In genomic region chr1:6961905-6962304, GRCh38 we compare ENCODE assay signal across 15 cellular contexts.
DNase-seq lines count a peak whose midpoint lies in the region; ATAC-seq, FAIRE-seq and TF ChIP-seq lines count a peak whose summit lies in the region.
"Had no signal": no experiment of that assay in that cellular context is flagged by ENCODE, and none has a peak within 500 bp of the region (broad histone marks: within the 10 kb centered on the region; RNA-seq: fewer than 3 reads in every experiment).

No MANE protein-coding gene starts in this region.

- TF ChIP-seq CTCF in astrocyte (IDR thresholded peaks at IDR 0.05; ENCODE audit: insufficient read depth, low read depth, low read length) (no peak), breast epithelium (IDR thresholded peaks at IDR 0.05) (no peak)

- H3K9ac ChIP-seq in astrocyte (ENCODE audit: low read length) (no peak overlapping the region), iPS-18a (ENCODE audit: low read length) (peak overlapping the region; percentile 31)

- peaks cover 6% of the 10 kb centered on the region for H3K4me1 ChIP-seq in astrocyte (ENCODE audit: insufficient read depth, low read length)
- peaks cover 10% of the 10 kb centered on the region for H3K4me1 ChIP-seq in iPS-18a (ENCODE audit: control insufficient read depth, low read depth, low read length)
- peaks cover 0 to 4% of the 10 kb centered on the region in 2 donors for H3K4me1 ChIP-seq in breast epithelium

- H3K4me3 Mint-ChIP-seq in activated CD4-positive, alpha-beta T cell treated with anti-CD3 and anti-CD28 coated beads for 36 hours = peak overlapping the region; percentile 20
- H3K4me3 Mint-ChIP-seq in activated CD4-positive, alpha-beta T cell treated with anti-CD3 and anti-CD28 coated beads, Interleukin-2, amount 10 ng/mL, durations not matched to agents 24 days and 14 days = no peak overlapping the region
- H3K4me3 Mint-ChIP-seq in astrocyte (ENCODE audit: unreplicated experiment) = peak overlapping the region; percentile 64
- H3K4me3 Mint-ChIP-seq in stimulated activated effector memory CD8-positive, alpha-beta T cell treated with anti-CD3 and anti-CD28 coated beads, Interleukin-12 subunit alpha, Interleukin-12 subunit beta, amount 100 ng/mL, for 72 hours = peak overlapping the region; percentile 67

- FAIRE-seq in astrocyte (lab: Jason Lieb, UNC) = no peak
- FAIRE-seq: endothelial cell of umbilical vein had no signal

- H3K4me3 ChIP-seq in astrocyte (ENCODE audit: insufficient read depth, low read depth, low read length) (no peak overlapping the region), iPS-18a (ENCODE audit: low read length) (peak overlapping the region; percentile 81), breast epithelium (no peak overlapping the region)
- H3K4me3 ChIP-seq: body of pancreas, mucosa of descending colon, tibial artery had no signal

- H3K9me3 Mint-ChIP-seq in activated CD4-positive, alpha-beta T cell treated with anti-CD3 and anti-CD28 coated beads for 36 hours (ENCODE audit: low read depth) = no peaks in the 10 kb centered on the region
- no peaks in the 10 kb centered on the region for H3K9me3 Mint-ChIP-seq in activated CD4-positive, alpha-beta T cell treated with anti-CD3 and anti-CD28 coated beads, Interleukin-2, amount 10 ng/mL, durations not matched to agents 24 days and 14 days
- H3K9me3 Mint-ChIP-seq in astrocyte (ENCODE audit: unreplicated experiment) = no peaks in the 10 kb centered on the region
- no peaks in the 10 kb centered on the region for H3K9me3 Mint-ChIP-seq in stimulated activated effector memory CD8-positive, alpha-beta T cell treated with anti-CD3 and anti-CD28 coated beads, Interleukin-12 subunit alpha, Interleukin-12 subunit beta, amount 100 ng/mL, for 72 hours

- no peaks in the 10 kb centered on the region for H3K79me2 ChIP-seq in astrocyte (ENCODE audit: insufficient read depth, low read length)

- no peak overlapping the region for H3K4me2 ChIP-seq in astrocyte (ENCODE audit: low read length)

- H4K20me1 ChIP-seq in astrocyte (ENCODE audit: insufficient read depth, low read length) = no peaks in the 10 kb centered on the region

- H3K9me3 ChIP-seq in astrocyte (ENCODE audit: insufficient read depth, low read depth, low read length) (peaks cover 2% of the 10 kb centered on the region), iPS-18a (ENCODE audit: control insufficient read depth, low read depth, low read length) (no peaks in the 10 kb centered on the region), breast epithelium (no peaks in the 10 kb centered on the region)
- H3K9me3 ChIP-seq: body of pancreas, mucosa of descending colon, tibial artery had no signal

- intact Hi-C loops in activated CD4-positive, alpha-beta T cell treated with anti-CD3 and anti-CD28 coated beads for 36 hours (cut with DNase I, micrococcal nuclease) = loop anchor here in 1 of 2 experiments (1.0 to 10.0 kb wide), 8 partner anchors 110 to 967 kb away; partner anchors contain the start of genes DNAJC11, ICMT, KLHL21 and NPHP4
- intact Hi-C loops in activated CD4-positive, alpha-beta T cell treated with anti-CD3 and anti-CD28 coated beads, Interleukin-2, amount 10 ng/mL, durations not matched to agents 24 days and 14 days (cut with micrococcal nuclease) = no loop called here
- intact Hi-C loops in breast epithelium (cut with DNase I; ENCODE audit: low total_unique reads) = no loop called here

- H3K4me1 Mint-ChIP-seq in activated CD4-positive, alpha-beta T cell treated with anti-CD3 and anti-CD28 coated beads for 36 hours = peaks cover 14% of the 10 kb centered on the region
- peaks cover 12% of the 10 kb centered on the region for H3K4me1 Mint-ChIP-seq in activated CD4-positive, alpha-beta T cell treated with anti-CD3 and anti-CD28 coated beads, Interleukin-2, amount 10 ng/mL, durations not matched to agents 24 days and 14 days
- H3K4me1 Mint-ChIP-seq in astrocyte (ENCODE audit: low read depth, unreplicated experiment) = no peaks in the 10 kb centered on the region
- H3K4me1 Mint-ChIP-seq in stimulated activated effector memory CD8-positive, alpha-beta T cell treated with anti-CD3 and anti-CD28 coated beads, Interleukin-12 subunit alpha, Interleukin-12 subunit beta, amount 100 ng/mL, for 72 hours = peaks cover 11% of the 10 kb centered on the region

- CTCF ChIA-PET in activated CD4-positive, alpha-beta T cell treated with anti-CD3 and anti-CD28 coated beads for 36 hours (lab: Charles Lee) = interaction anchor here (0.6 kb wide), 1 partner anchor 72 kb away, joined by 4 read pairs; no protein-coding TSS in a partner anchor

- no peak overlapping the region for H3K27ac ChIP-seq in astrocyte (ENCODE audit: low read depth, low read length)
- no peak overlapping the region for H3K27ac ChIP-seq in iPS-18a (ENCODE audit: low read length)
- no peak overlapping the region for H3K27ac ChIP-seq in breast epithelium
- H3K27ac ChIP-seq: body of pancreas, tibial artery had no signal

- no peak for ATAC-seq in activated CD4-positive, alpha-beta T cell treated with anti-CD3 and anti-CD28 coated beads for 36 hours
- peak; percentile 1 for ATAC-seq in stimulated activated effector memory CD8-positive, alpha-beta T cell treated with anti-CD3 and anti-CD28 coated beads, Interleukin-12 subunit alpha, Interleukin-12 subunit beta, amount 100 ng/mL, for 72 hours
- ATAC-seq in GM21447 (IDR thresholded peaks at IDR 0.05; ENCODE audit: unreplicated experiment) = no peak

- no peaks in the 10 kb centered on the region for H3K36me3 Mint-ChIP-seq in activated CD4-positive, alpha-beta T cell treated with anti-CD3 and anti-CD28 coated beads for 36 hours (ENCODE audit: low read depth)
- H3K36me3 Mint-ChIP-seq in activated CD4-positive, alpha-beta T cell treated with anti-CD3 and anti-CD28 coated beads, Interleukin-2, amount 10 ng/mL, durations not matched to agents 24 days and 14 days (ENCODE audit: low read depth) = no peaks in the 10 kb centered on the region
- H3K36me3 Mint-ChIP-seq in astrocyte (ENCODE audit: low read depth, unreplicated experiment) = no peaks in the 10 kb centered on the region
- H3K36me3 Mint-ChIP-seq in stimulated activated effector memory CD8-positive, alpha-beta T cell treated with anti-CD3 and anti-CD28 coated beads, Interleukin-12 subunit alpha, Interleukin-12 subunit beta, amount 100 ng/mL, for 72 hours = no peaks in the 10 kb centered on the region

- no peak for TF ChIP-seq POLR2A in breast epithelium (IDR thresholded peaks at IDR 0.05)

- H3K27me3 Mint-ChIP-seq in activated CD4-positive, alpha-beta T cell treated with anti-CD3 and anti-CD28 coated beads for 36 hours = peaks cover 8% of the 10 kb centered on the region
- peaks cover 29% of the 10 kb centered on the region for H3K27me3 Mint-ChIP-seq in activated CD4-positive, alpha-beta T cell treated with anti-CD3 and anti-CD28 coated beads, Interleukin-2, amount 10 ng/mL, durations not matched to agents 24 days and 14 days
- peaks cover 38% of the 10 kb centered on the region for H3K27me3 Mint-ChIP-seq in astrocyte (ENCODE audit: low read depth, unreplicated experiment)

- no peak for DNase-seq in activated CD4-positive, alpha-beta T cell treated with anti-CD3 and anti-CD28 coated beads for 36 hours
- no peak for DNase-seq in activated CD4-positive, alpha-beta T cell treated with anti-CD3 and anti-CD28 coated beads, Interleukin-2, amount 10 ng/mL, durations not matched to agents 24 days and 14 days
- DNase-seq in astrocyte (ENCODE audit: low read depth) = no peak
- DNase-seq in stimulated activated effector memory CD8-positive, alpha-beta T cell treated with anti-CD3 and anti-CD28 coated beads, Interleukin-12 subunit alpha, Interleukin-12 subunit beta, amount 100 ng/mL, for 72 hours (ENCODE audit: low spot score in 2 of 2) = no peak
- DNase-seq in breast epithelium (ENCODE audit: low spot score in 2 of 2) = no peak
- DNase-seq in NCI-H1436 (lab: John Stamatoyannopoulos, UW) = no peak
- DNase-seq: 8988T, NCI-H524 treated with DMSO at 0.1 percent for 48 hours, SIG-M5, tibial artery had no signal

- POLR2A ChIA-PET in activated CD4-positive, alpha-beta T cell treated with anti-CD3 and anti-CD28 coated beads for 36 hours (lab: Charles Lee) = no interaction called here

- no peak overlapping the region for H3K27ac Mint-ChIP-seq in activated CD4-positive, alpha-beta T cell treated with anti-CD3 and anti-CD28 coated beads for 36 hours
- no peak overlapping the region for H3K27ac Mint-ChIP-seq in activated CD4-positive, alpha-beta T cell treated with anti-CD3 and anti-CD28 coated beads, Interleukin-2, amount 10 ng/mL, durations not matched to agents 24 days and 14 days
- no peak overlapping the region for H3K27ac Mint-ChIP-seq in astrocyte (ENCODE audit: unreplicated experiment)
- H3K27ac Mint-ChIP-seq in stimulated activated effector memory CD8-positive, alpha-beta T cell treated with anti-CD3 and anti-CD28 coated beads, Interleukin-12 subunit alpha, Interleukin-12 subunit beta, amount 100 ng/mL, for 72 hours = no peak overlapping the region

- peaks cover 48% of the 10 kb centered on the region for H3K27me3 ChIP-seq in astrocyte (ENCODE audit: insufficient read depth, low read length)
- H3K27me3 ChIP-seq in iPS-18a (ENCODE audit: control insufficient read depth, insufficient read depth, low read length) = no peaks in the 10 kb centered on the region
- peaks cover 0 to 15% of the 10 kb centered on the region in 2 donors for H3K27me3 ChIP-seq in breast epithelium

- H3K36me3 ChIP-seq in astrocyte (ENCODE audit: insufficient read depth, low read length) = no peaks in the 10 kb centered on the region
- H3K36me3 ChIP-seq in iPS-18a (ENCODE audit: control insufficient read depth, low read depth, low read length) = no peaks in the 10 kb centered on the region
- no peaks in the 10 kb centered on the region for H3K36me3 ChIP-seq in breast epithelium
- H3K36me3 ChIP-seq: tibial artery had no signal

- no peak overlapping the region for H2AFZ ChIP-seq in astrocyte (ENCODE audit: low read depth, low read length)
